15 cellular contexts compared by ENCODE assay signal in the genomic region with DNA sequence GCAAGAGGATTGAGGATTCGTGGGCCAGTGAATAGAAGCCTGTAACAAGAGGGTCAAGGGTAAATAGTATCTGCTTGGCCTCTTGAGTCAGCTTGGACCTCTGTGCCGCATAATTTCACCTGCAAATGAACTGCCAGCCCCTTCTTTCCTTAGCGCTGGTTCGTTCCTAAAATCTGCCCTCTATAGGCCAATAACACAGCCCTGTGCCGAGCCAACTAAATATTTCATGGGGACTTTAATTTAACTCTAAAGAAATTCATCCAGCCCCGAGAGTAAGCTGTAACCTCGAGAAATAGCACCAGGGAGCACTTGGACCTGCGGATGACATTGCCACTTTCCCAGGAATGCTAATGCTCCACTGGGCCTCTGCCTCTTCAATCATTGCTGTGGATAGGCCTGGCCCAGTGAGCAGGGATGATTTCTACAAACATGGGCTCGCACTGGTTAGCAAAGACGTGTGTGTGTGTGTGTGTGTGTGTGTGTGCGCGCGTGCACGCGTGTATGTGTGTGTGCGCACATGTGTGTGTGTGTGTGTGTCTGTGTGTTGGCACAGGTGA.
DNase-seq lines count a peak whose midpoint lies in the region; ATAC-seq and TF ChIP-seq lines count a peak whose summit lies in the region.
"Had no signal": no experiment of that assay in that cellular context is flagged by ENCODE, and none has a peak within 500 bp of the region (broad histone marks: within the 10 kb centered on the region; RNA-seq: fewer than 3 reads in every experiment).

No MANE protein-coding gene starts in this region.

- no peak overlapping the region for H2AFZ ChIP-seq in GM23338
- H2AFZ ChIP-seq in neural progenitor cell (replicated peaks): no peak overlapping the region

- H3K4me3 ChIP-seq in GM23338 (no peak overlapping the region), neural progenitor cell (no peak overlapping the region)
- H3K4me3 ChIP-seq: BLaER1 had no signal

- no peaks in the 10 kb centered on the region for H3K9me2 ChIP-seq in GM23338 (ENCODE audit: insufficient read depth)

- intact Hi-C loops in CD14-positive monocyte (cut with micrococcal nuclease): no loop called here

- H3F3A ChIP-seq in GM23338 (replicated peaks; ENCODE audit: low read depth) (no peaks in the 10 kb centered on the region), neural progenitor cell (ENCODE audit: low read depth) (peaks cover 14% of the 10 kb centered on the region)

- H3K4me3 Mint-ChIP-seq in GM23338 (no peak overlapping the region), neural progenitor cell (no peak overlapping the region), CD14-positive monocyte (no peak overlapping the region)

- no peaks in the 10 kb centered on the region for H3K36me3 Mint-ChIP-seq in GM23338 (ENCODE audit: low read depth)
- H3K36me3 Mint-ChIP-seq in neural progenitor cell: no peaks in the 10 kb centered on the region
- H3K36me3 Mint-ChIP-seq in CD14-positive monocyte: no peaks in the 10 kb centered on the region

- H3K9me3 Mint-ChIP-seq in GM23338 (no peaks in the 10 kb centered on the region), neural progenitor cell (no peaks in the 10 kb centered on the region), CD14-positive monocyte (no peaks in the 10 kb centered on the region)

- H3K36me3 ChIP-seq in GM23338 (ENCODE audit: insufficient read depth) (no peaks in the 10 kb centered on the region), neural progenitor cell (no peaks in the 10 kb centered on the region)
- H3K36me3 ChIP-seq: BLaER1 had no signal

- H3K27me3 Mint-ChIP-seq in GM23338 (ENCODE audit: insufficient read depth, low read depth, poor library complexity) (peaks cover 9% of the 10 kb centered on the region), neural progenitor cell (ENCODE audit: insufficient read depth, low read depth) (peaks cover 19% of the 10 kb centered on the region), CD14-positive monocyte (ENCODE audit: low read depth in 3 of 3) (peaks cover 0 to 4% (median 3%) of the 10 kb centered on the region in 3 donors)

- peak; percentile 46 for DNase-seq in GM23338 (ENCODE audit: low spot score)
- peak; percentile 47 for DNase-seq in NCI-H526 treated with DMSO at 0.1 percent for 48 hours (lab: John Stamatoyannopoulos, UW)
- DNase-seq in caudate nucleus (lab: John Stamatoyannopoulos, UW): peak in 2 of 61 donors; percentile 38 to 44
- DNase-seq in neural progenitor cell (ENCODE audit: low spot score): no peak
- no peak for DNase-seq in midbrain (lab: John Stamatoyannopoulos, UW)
- DNase-seq in CD14-positive monocyte (ENCODE audit: low spot score): no peak
- no peak for DNase-seq in HUDEP-2 (lab: John Stamatoyannopoulos, UW; ENCODE audit: unreplicated experiment in 76 of 76)
- DNase-seq: IMR-90, MV-4-11, NCI-H1417 treated with DMSO at 0.1 percent for 48 hours, NCI-H2081, NCI-H446, NCI-H774, PC-3 had no signal

- peak; percentile 6; the same call in 2 of the 3 replicates for ATAC-seq in GM23338

- H4K20me1 ChIP-seq in GM23338 (replicated peaks; ENCODE audit: insufficient read depth): no peaks in the 10 kb centered on the region; the same call in 1 of the 2 replicates
- H4K20me1 ChIP-seq in neural progenitor cell (ENCODE audit: low read depth): no peaks in the 10 kb centered on the region
- H4K20me1 ChIP-seq: BLaER1 had no signal

- H3K9me3 ChIP-seq in neural progenitor cell (ENCODE audit: low read depth): no peaks in the 10 kb centered on the region
- H3K9me3 ChIP-seq: BLaER1 had no signal

- H3K9ac ChIP-seq in neural progenitor cell: no peak overlapping the region
- H3K9ac ChIP-seq: BLaER1 had no signal

- no peak overlapping the region for H3K27ac ChIP-seq in GM23338 (ENCODE audit: low read depth)
- peak overlapping the region; percentile 29 for H3K27ac ChIP-seq in caudate nucleus (ENCODE audit: low read depth, low read length)
- no peak overlapping the region for H3K27ac ChIP-seq in neural progenitor cell
- H3K27ac ChIP-seq: BLaER1 had no signal

- TF ChIP-seq CTCF in GM23338 (conservative IDR thresholded peaks at IDR 0.05; ENCODE audit: low read depth in 2 of 2) (peak; percentile 26; a peak in 3 of 4 replicates), neural progenitor cell (IDR thresholded peaks at IDR 0.05) (no peak), CD14-positive monocyte (IDR thresholded peaks at IDR 0.05) (no peak)

- H3K4me1 ChIP-seq in GM23338 (ENCODE audit: insufficient read depth): no peaks in the 10 kb centered on the region; the same call in 1 of the 2 replicates
- H3K4me1 ChIP-seq in neural progenitor cell: peaks cover 7% of the 10 kb centered on the region

- H3K79me2 ChIP-seq in GM23338 (replicated peaks; ENCODE audit: insufficient read depth): no peaks in the 10 kb centered on the region
- no peaks in the 10 kb centered on the region for H3K79me2 ChIP-seq in neural progenitor cell (ENCODE audit: low read depth)

- H3K27me3 ChIP-seq in GM23338 (ENCODE audit: insufficient read depth) (no peaks in the 10 kb centered on the region), neural progenitor cell (no peaks in the 10 kb centered on the region)
- H3K27me3 ChIP-seq: BLaER1 had no signal

- H3K4me1 Mint-ChIP-seq in GM23338 (peaks cover 25% of the 10 kb centered on the region), neural progenitor cell (peaks cover 36% of the 10 kb centered on the region), CD14-positive monocyte (no peaks in the 10 kb centered on the region)

- H3K4me2 ChIP-seq in GM23338 (no peak overlapping the region), neural progenitor cell (no peak overlapping the region)
- H3K4me2 ChIP-seq: BLaER1 had no signal

- H3K27ac Mint-ChIP-seq in GM23338: no peak overlapping the region
- H3K27ac Mint-ChIP-seq in neural progenitor cell: peak overlapping the region; percentile 74
- no peak overlapping the region for H3K27ac Mint-ChIP-seq in CD14-positive monocyte

TF ChIP-seq in GM23338, 12 proteins besides CTCF, POLR2A, EP300 and RAD21 (continues in another document):
- TF ChIP-seq ZNF114 (CRISPR knock-in tag; IDR thresholded peaks at IDR 0.05) (no peak), CREB1 (CRISPR knock-in tag; IDR thresholded peaks at IDR 0.05; ENCODE audit: low read depth) (no peak), POLR2AphosphoS5 (IDR thresholded peaks at IDR 0.05; ENCODE audit: low read depth) (no peak), ZNF331 (CRISPR knock-in tag; IDR thresholded peaks at IDR 0.05; ENCODE audit: low read depth) (no peak), STAT1 (IDR thresholded peaks at IDR 0.05; ENCODE audit: unreplicated experiment) (no peak)
- TF ChIP-seq, protein P1, sequence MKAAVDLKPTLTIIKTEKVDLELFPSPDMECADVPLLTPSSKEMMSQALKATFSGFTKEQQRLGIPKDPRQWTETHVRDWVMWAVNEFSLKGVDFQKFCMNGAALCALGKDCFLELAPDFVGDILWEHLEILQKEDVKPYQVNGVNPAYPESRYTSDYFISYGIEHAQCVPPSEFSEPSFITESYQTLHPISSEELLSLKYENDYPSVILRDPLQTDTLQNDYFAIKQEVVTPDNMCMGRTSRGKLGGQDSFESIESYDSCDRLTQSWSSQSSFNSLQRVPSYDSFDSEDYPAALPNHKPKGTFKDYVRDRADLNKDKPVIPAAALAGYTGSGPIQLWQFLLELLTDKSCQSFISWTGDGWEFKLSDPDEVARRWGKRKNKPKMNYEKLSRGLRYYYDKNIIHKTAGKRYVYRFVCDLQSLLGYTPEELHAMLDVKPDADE (IDR thresholded peaks at IDR 0.05): no peak
- TF ChIP-seq, protein P2, sequence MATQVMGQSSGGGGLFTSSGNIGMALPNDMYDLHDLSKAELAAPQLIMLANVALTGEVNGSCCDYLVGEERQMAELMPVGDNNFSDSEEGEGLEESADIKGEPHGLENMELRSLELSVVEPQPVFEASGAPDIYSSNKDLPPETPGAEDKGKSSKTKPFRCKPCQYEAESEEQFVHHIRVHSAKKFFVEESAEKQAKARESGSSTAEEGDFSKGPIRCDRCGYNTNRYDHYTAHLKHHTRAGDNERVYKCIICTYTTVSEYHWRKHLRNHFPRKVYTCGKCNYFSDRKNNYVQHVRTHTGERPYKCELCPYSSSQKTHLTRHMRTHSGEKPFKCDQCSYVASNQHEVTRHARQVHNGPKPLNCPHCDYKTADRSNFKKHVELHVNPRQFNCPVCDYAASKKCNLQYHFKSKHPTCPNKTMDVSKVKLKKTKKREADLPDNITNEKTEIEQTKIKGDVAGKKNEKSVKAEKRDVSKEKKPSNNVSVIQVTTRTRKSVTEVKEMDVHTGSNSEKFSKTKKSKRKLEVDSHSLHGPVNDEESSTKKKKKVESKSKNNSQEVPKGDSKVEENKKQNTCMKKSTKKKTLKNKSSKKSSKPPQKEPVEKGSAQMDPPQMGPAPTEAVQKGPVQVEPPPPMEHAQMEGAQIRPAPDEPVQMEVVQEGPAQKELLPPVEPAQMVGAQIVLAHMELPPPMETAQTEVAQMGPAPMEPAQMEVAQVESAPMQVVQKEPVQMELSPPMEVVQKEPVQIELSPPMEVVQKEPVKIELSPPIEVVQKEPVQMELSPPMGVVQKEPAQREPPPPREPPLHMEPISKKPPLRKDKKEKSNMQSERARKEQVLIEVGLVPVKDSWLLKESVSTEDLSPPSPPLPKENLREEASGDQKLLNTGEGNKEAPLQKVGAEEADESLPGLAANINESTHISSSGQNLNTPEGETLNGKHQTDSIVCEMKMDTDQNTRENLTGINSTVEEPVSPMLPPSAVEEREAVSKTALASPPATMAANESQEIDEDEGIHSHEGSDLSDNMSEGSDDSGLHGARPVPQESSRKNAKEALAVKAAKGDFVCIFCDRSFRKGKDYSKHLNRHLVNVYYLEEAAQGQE (IDR thresholded peaks at IDR 0.05; ENCODE audit: unreplicated experiment): no peak

Comparison
In these comparisons a context has a peak if more than half of its experiments do, and no peak if none do; other contexts are left out.
1. DNase-seq: peak in GM23338 (single experiment) and NCI-H526 treated with DMSO at 0.1 percent for 48 hours (single experiment); none in neural progenitor cell (single experiment), midbrain (single experiment), CD14-positive monocyte (single experiment) and HUDEP-2 (0 of 76).
2. CTCF ChIP-seq: peak in GM23338 (2 of 2); none in neural progenitor cell (single experiment) and CD14-positive monocyte (single experiment).